ENCODE assay signal across 8 cellular contexts in genomic region chr17:1716076-1716911, GRCh38.
DNase-seq lines count a peak whose midpoint lies in the region; ATAC-seq, FAIRE-seq and TF ChIP-seq lines count a peak whose summit lies in the region.

No MANE protein-coding gene starts in this region.

- H3K36me3 Mint-ChIP-seq in nephron progenitor cell (ENCODE audit: low read depth) = no peaks in the 10 kb centered on the region

- peak overlapping the region; percentile 72 for H2AFZ ChIP-seq in Loucy (ENCODE audit: low read length)

- peaks cover 10% of the 10 kb centered on the region for H3K27me3 Mint-ChIP-seq in nephron progenitor cell (ENCODE audit: low read depth, poor library complexity)
- peaks cover 41% of the 10 kb centered on the region for H3K27me3 Mint-ChIP-seq in stimulated activated naive CD8-positive, alpha-beta T cell treated with anti-CD3 and anti-CD28 coated beads, Interleukin-15, amount 100 ng/mL, for 72 hours

- H3F3A ChIP-seq in Loucy (ENCODE audit: low read depth) = no peaks in the 10 kb centered on the region

- H3K4me2 ChIP-seq in Loucy (ENCODE audit: low read depth, low read length, poor library complexity, severe bottlenecking) = peak overlapping the region; percentile 90

- DNase-seq in ELF-1 (ENCODE audit: low read depth, low spot score) = peak; percentile 100
- peak; percentile 96 for DNase-seq in H54 (ENCODE audit: insufficient read length, low spot score)
- DNase-seq in activated gamma-delta T cell (lab: John Stamatoyannopoulos, UW) = peak; percentile 99
- peak; percentile 100 for DNase-seq in fibroblast of the conjunctiva (ENCODE audit: low read depth)
- DNase-seq in nephron progenitor cell = peak; percentile 100
- peak; percentile 100 for DNase-seq in stimulated activated naive CD8-positive, alpha-beta T cell treated with anti-CD3 and anti-CD28 coated beads, Interleukin-15, amount 100 ng/mL, for 72 hours

- H3K4me3 Mint-ChIP-seq in nephron progenitor cell = peak overlapping the region; percentile 92
- peak overlapping the region; percentile 97 to 99 for H3K4me3 Mint-ChIP-seq in stimulated activated naive CD8-positive, alpha-beta T cell treated with anti-CD3 and anti-CD28 coated beads, Interleukin-15, amount 100 ng/mL, for 72 hours

- H3K9me3 ChIP-seq in Loucy (ENCODE audit: insufficient read depth, low read depth, low read length) = no peaks in the 10 kb centered on the region

- peak overlapping the region; percentile 89 for H3K4me3 ChIP-seq in Loucy (ENCODE audit: low read length, poor library complexity, severe bottlenecking)

- H4K20me1 ChIP-seq in Loucy (ENCODE audit: insufficient read depth, low read length, poor library complexity, severe bottlenecking) = peaks cover 5% of the 10 kb centered on the region

- H3K9ac ChIP-seq in Loucy (ENCODE audit: low read depth, low read length, poor library complexity, severe bottlenecking) = peak overlapping the region; percentile 98

- no peaks in the 10 kb centered on the region for H3K9me3 Mint-ChIP-seq in nephron progenitor cell
- H3K9me3 Mint-ChIP-seq in stimulated activated naive CD8-positive, alpha-beta T cell treated with anti-CD3 and anti-CD28 coated beads, Interleukin-15, amount 100 ng/mL, for 72 hours = no peaks in the 10 kb centered on the region

- H3K27ac Mint-ChIP-seq in nephron progenitor cell = peak overlapping the region; percentile 100
- H3K27ac Mint-ChIP-seq in stimulated activated naive CD8-positive, alpha-beta T cell treated with anti-CD3 and anti-CD28 coated beads, Interleukin-15, amount 100 ng/mL, for 72 hours = peak overlapping the region; percentile 98 to 99

- no peaks in the 10 kb centered on the region for H3K36me3 ChIP-seq in Loucy (ENCODE audit: insufficient read depth, low read length)

- peak; percentile 79 for FAIRE-seq in H54 (lab: Jason Lieb, UNC)

- no peaks in the 10 kb centered on the region for H3K9me2 ChIP-seq in Loucy (replicated peaks; ENCODE audit: low read depth, low read length)

- H3K4me1 ChIP-seq in Loucy (ENCODE audit: insufficient read depth, low read length, poor library complexity, severe bottlenecking) = peaks cover 14% of the 10 kb centered on the region

- no peak for TF ChIP-seq CTCF in Loucy (conservative IDR thresholded peaks at IDR 0.05; ENCODE audit: low read length)
- TF ChIP-seq CTCF in nephron progenitor cell (IDR thresholded peaks at IDR 0.05) = no peak

- TF ChIP-seq POLR2A in H54 (IDR thresholded peaks at IDR 0.05; ENCODE audit: low read depth, low read length) (peak; percentile 100), Raji (IDR thresholded peaks at IDR 0.05; ENCODE audit: insufficient read depth, low read depth, low read length) (peak; percentile 60; the same call in 1 of the 2 replicates)

- H3K4me1 Mint-ChIP-seq in nephron progenitor cell = peaks cover 73% of the 10 kb centered on the region
- H3K4me1 Mint-ChIP-seq in stimulated activated naive CD8-positive, alpha-beta T cell treated with anti-CD3 and anti-CD28 coated beads, Interleukin-15, amount 100 ng/mL, for 72 hours = peaks cover 56% of the 10 kb centered on the region

- ATAC-seq in stimulated activated naive CD8-positive, alpha-beta T cell treated with anti-CD3 and anti-CD28 coated beads, Interleukin-15, amount 100 ng/mL, for 72 hours = peak; percentile 91

- no peaks in the 10 kb centered on the region for H3K27me3 ChIP-seq in Loucy (ENCODE audit: insufficient read depth, low read length, poor library complexity, severe bottlenecking)

- H3K79me2 ChIP-seq in Loucy (ENCODE audit: insufficient read depth, low read length) = peaks cover 4% of the 10 kb centered on the region; the same call in 1 of the 2 replicates

Comparison
In these comparisons a context has a peak if more than half of its experiments do, and no peak if none do; other contexts are left out.
1. Peak in every context shown above with its lines: DNase-seq, ATAC-seq and H3K4me3 ChIP-seq.